1 cellular context compared by ENCODE assay signal in genomic region chr4:186790630-186791029, GRCh38.
TF ChIP-seq lines count a peak whose summit lies in the region.

No MANE protein-coding gene starts in this region.

TF ChIP-seq in HepG2, 621 proteins besides CTCF, POLR2A, EP300 and RAD21 (continued from another document):
- TF ChIP-seq, protein P1, sequence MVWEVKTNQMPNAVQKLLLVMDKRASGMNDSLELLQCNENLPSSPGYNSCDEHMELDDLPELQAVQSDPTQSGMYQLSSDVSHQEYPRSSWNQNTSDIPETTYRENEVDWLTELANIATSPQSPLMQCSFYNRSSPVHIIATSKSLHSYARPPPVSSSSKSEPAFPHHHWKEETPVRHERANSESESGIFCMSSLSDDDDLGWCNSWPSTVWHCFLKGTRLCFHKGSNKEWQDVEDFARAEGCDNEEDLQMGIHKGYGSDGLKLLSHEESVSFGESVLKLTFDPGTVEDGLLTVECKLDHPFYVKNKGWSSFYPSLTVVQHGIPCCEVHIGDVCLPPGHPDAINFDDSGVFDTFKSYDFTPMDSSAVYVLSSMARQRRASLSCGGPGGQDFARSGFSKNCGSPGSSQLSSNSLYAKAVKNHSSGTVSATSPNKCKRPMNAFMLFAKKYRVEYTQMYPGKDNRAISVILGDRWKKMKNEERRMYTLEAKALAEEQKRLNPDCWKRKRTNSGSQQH (CRISPR knock-in tag; IDR thresholded peaks at IDR 0.05; ENCODE audit: low read depth), result no peak
